12 cellular contexts compared by ENCODE assay signal in the genomic region with DNA sequence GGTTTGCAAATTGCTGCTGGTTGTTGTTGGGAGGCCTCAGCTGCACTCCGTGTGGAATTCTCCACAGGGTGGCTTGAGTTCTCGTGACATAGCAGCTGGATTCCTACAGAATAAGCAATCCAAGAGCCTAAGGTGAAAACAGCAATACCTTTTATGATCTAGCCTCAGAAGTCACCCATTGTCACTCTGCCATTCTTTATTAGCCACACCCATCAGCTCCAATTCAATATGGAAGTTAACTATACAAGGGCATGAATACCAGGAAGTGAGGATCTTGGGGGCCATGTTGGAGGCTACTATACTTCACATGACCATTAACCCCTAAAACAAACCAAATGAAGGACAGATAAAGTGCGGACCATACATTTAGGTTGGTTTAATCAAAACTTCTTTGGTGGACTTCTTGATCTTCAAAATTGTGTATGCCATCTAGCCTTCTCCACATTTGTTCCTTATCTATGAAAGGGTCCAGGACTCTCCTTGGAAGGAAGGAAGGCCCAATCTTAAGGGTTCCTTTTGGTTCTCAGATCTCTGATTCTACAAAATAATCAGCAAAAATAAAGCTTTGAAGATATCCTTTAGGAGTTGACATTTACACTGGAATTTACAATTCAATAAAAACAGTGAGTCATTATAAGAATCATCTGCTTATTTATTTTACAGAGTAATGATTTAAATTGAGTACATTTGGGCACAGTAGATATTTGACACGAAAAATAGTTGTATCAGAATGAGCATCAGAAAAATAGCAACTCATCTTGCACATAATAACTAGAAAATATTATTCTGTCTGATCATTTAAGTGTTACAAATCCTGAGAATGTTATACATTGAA. TPM values are rescaled to one million over a fixed set of nuclear protein-coding genes. Genes with fewer than 3 reads are reported as not detected.
DNase-seq lines count a peak whose midpoint lies in the region; ATAC-seq and TF ChIP-seq lines count a peak whose summit lies in the region.
"Had no signal": no experiment of that assay in that cellular context is flagged by ENCODE, and none has a peak within 500 bp of the region (broad histone marks: within the 10 kb centered on the region; RNA-seq: fewer than 3 reads in every experiment).

No MANE protein-coding gene starts in this region.

- no peak overlapping the region for H2BK15ac ChIP-seq in mesenchymal stem cell (ENCODE audit: low read depth, poor library complexity, severe bottlenecking)

- no peaks in the 10 kb centered on the region for H3K27me3 Mint-ChIP-seq in stimulated activated naive B cell treated with anti-CD40 and anti-IgM and Interleukin-4, amounts not matched to agents 10 μg/mL and 1 μg/mL and 100 μg/mL, for 72 hours
- no peaks in the 10 kb centered on the region for H3K27me3 Mint-ChIP-seq in T-helper 2 cell treated with Interferon-gamma antibody and Interleukin-4, amounts not matched to agents 5 μg/mL and 100 μg/mL, for 36 hours (ENCODE audit: low read depth)

- no peak overlapping the region for H4K91ac ChIP-seq in mesenchymal stem cell (ENCODE audit: low read length)

- H3K27ac ChIP-seq in cardiac muscle cell (peak overlapping the region; percentile 52), mesenchymal stem cell (ENCODE audit: low read length, poor library complexity, severe bottlenecking) (peak overlapping the region; percentile 56), upper lobe of right lung (peak overlapping the region; percentile 72)

- H2AK5ac ChIP-seq in mesenchymal stem cell (ENCODE audit: low read length, severe bottlenecking): no peak overlapping the region

- H3K4me1 Mint-ChIP-seq in stimulated activated naive B cell treated with anti-CD40 and anti-IgM and Interleukin-4, amounts not matched to agents 10 μg/mL and 1 μg/mL and 100 μg/mL, for 72 hours: peaks cover 23 to 25% of the 10 kb centered on the region in 2 donors
- H3K4me1 Mint-ChIP-seq in T-helper 2 cell treated with Interferon-gamma antibody and Interleukin-4, amounts not matched to agents 5 μg/mL and 100 μg/mL, for 36 hours (ENCODE audit: low read depth): peaks cover 16% of the 10 kb centered on the region

- WGBS in mesenchymal stem cell: 97% methylated on average over 3 of the region's 4 CpGs

- no peak overlapping the region for H4K8ac ChIP-seq in mesenchymal stem cell (ENCODE audit: low read length)

- no peak overlapping the region for H3K4me2 ChIP-seq in mesenchymal stem cell (ENCODE audit: low read length, poor library complexity, severe bottlenecking)

- H2BK5ac ChIP-seq in mesenchymal stem cell (ENCODE audit: low read depth, low read length, poor library complexity, severe bottlenecking): no peak overlapping the region

- H3K36me3 Mint-ChIP-seq in stimulated activated naive B cell treated with anti-CD40 and anti-IgM and Interleukin-4, amounts not matched to agents 10 μg/mL and 1 μg/mL and 100 μg/mL, for 72 hours: peaks cover 6 to 24% of the 10 kb centered on the region in 2 donors
- peaks cover 27% of the 10 kb centered on the region for H3K36me3 Mint-ChIP-seq in T-helper 2 cell treated with Interferon-gamma antibody and Interleukin-4, amounts not matched to agents 5 μg/mL and 100 μg/mL, for 36 hours (ENCODE audit: low read depth)

- intact Hi-C loops in Right ventricle myocardium superior (cut with DNase I): no loop called here
- intact Hi-C loops in upper lobe of right lung (cut with DNase I): no loop called here

- H3K14ac ChIP-seq in mesenchymal stem cell (ENCODE audit: low read length in 2 of 2): peak overlapping the region in 1 of 2 experiments; percentile 83

- H3K9me3 ChIP-seq in cardiac muscle cell (ENCODE audit: low read depth) (no peaks in the 10 kb centered on the region), mesenchymal stem cell (ENCODE audit: control insufficient read depth, low read length) (no peaks in the 10 kb centered on the region), upper lobe of right lung (no peaks in the 10 kb centered on the region)

- H3K18ac ChIP-seq in mesenchymal stem cell (ENCODE audit: low read depth in 1 of 2, low read length in 2 of 2): peak overlapping the region; percentile 2 to 68

- no peak overlapping the region for H2BK120ac ChIP-seq in mesenchymal stem cell (ENCODE audit: low read depth, low read length)

- H2AFZ ChIP-seq in mesenchymal stem cell (ENCODE audit: low read depth, low read length): no peak overlapping the region

- H3K27ac Mint-ChIP-seq in stimulated activated naive B cell treated with anti-CD40 and anti-IgM and Interleukin-4, amounts not matched to agents 10 μg/mL and 1 μg/mL and 100 μg/mL, for 72 hours: no peak overlapping the region
- no peak overlapping the region for H3K27ac Mint-ChIP-seq in T-helper 2 cell treated with Interferon-gamma antibody and Interleukin-4, amounts not matched to agents 5 μg/mL and 100 μg/mL, for 36 hours
- H3K27ac Mint-ChIP-seq: WTC11 had no signal

- H3K9ac ChIP-seq in mesenchymal stem cell (ENCODE audit: low read length): peak overlapping the region; percentile 78

- ATAC-seq in Right ventricle myocardium superior (ENCODE audit: poor library complexity) (no peak), upper lobe of right lung (no peak), GM18873 (IDR thresholded peaks at IDR 0.05; ENCODE audit: low FRiP score, unreplicated experiment) (no peak)
- no peak for ATAC-seq in stimulated activated naive B cell treated with anti-CD40 and anti-IgM and Interleukin-4, amounts not matched to agents 10 μg/mL and 1 μg/mL and 100 μg/mL, for 72 hours (replicated peaks)
- ATAC-seq: WTC11 had no signal

- no peak overlapping the region for H2BK12ac ChIP-seq in mesenchymal stem cell (ENCODE audit: low read length in 2 of 2)

- H3K4me3 ChIP-seq in cardiac muscle cell (no peak overlapping the region), choroid plexus epithelial cell (ENCODE audit: low read depth, low read length) (no peak overlapping the region), mesenchymal stem cell (ENCODE audit: insufficient read depth in 1 of 2, low read depth in 1 of 2, low read length in 2 of 2) (peak overlapping the region in 1 of 2 experiments; percentile 3), upper lobe of right lung (no peak overlapping the region)

- H3K27me3 ChIP-seq in cardiac muscle cell (no peaks in the 10 kb centered on the region), mesenchymal stem cell (ENCODE audit: control insufficient read depth in 1 of 2, insufficient read depth in 1 of 2, low read length in 2 of 2) (no peaks in the 10 kb centered on the region), upper lobe of right lung (no peaks in the 10 kb centered on the region)

- H3K23ac ChIP-seq in mesenchymal stem cell (ENCODE audit: low read length in 2 of 2): no peak overlapping the region

- H3K4me1 ChIP-seq in cardiac muscle cell (ENCODE audit: low read depth): no peaks in the 10 kb centered on the region
- peaks cover 6% of the 10 kb centered on the region for H3K4me1 ChIP-seq in mesenchymal stem cell (ENCODE audit: control insufficient read depth, insufficient read depth, low read depth, low read length)
- H3K4me1 ChIP-seq in upper lobe of right lung: peaks cover 26% of the 10 kb centered on the region

- peak overlapping the region in 1 of 2 experiments; percentile 74 for H3K4ac ChIP-seq in mesenchymal stem cell (ENCODE audit: low read depth in 1 of 2, low read length in 2 of 2)

- no peak overlapping the region for H3K4me3 Mint-ChIP-seq in stimulated activated naive B cell treated with anti-CD40 and anti-IgM and Interleukin-4, amounts not matched to agents 10 μg/mL and 1 μg/mL and 100 μg/mL, for 72 hours
- H3K4me3 Mint-ChIP-seq in T-helper 2 cell treated with Interferon-gamma antibody and Interleukin-4, amounts not matched to agents 5 μg/mL and 100 μg/mL, for 36 hours: no peak overlapping the region
- H3K4me3 Mint-ChIP-seq: WTC11 had no signal

- DNase-seq in cardiac muscle cell (ENCODE audit: low read depth in 1 of 2, low spot score in 1 of 2) (no peak), Right ventricle myocardium superior (no peak), choroid plexus epithelial cell (ENCODE audit: low read depth) (peak; percentile 70), mesenchymal stem cell (no peak), upper lobe of right lung (no peak)
- no peak for DNase-seq in stimulated activated naive B cell treated with anti-CD40 and anti-IgM and Interleukin-4, amounts not matched to agents 10 μg/mL and 1 μg/mL and 100 μg/mL, for 72 hours
- DNase-seq in T-helper 2 cell treated with Interferon-gamma antibody and Interleukin-4, amounts not matched to agents 5 μg/mL and 100 μg/mL, for 36 hours (ENCODE audit: low spot score): no peak
- DNase-seq: KBM-7, midbrain, NCI-H2227 treated with DMSO at 0.1 percent for 48 hours had no signal

- H3K9me3 Mint-ChIP-seq in stimulated activated naive B cell treated with anti-CD40 and anti-IgM and Interleukin-4, amounts not matched to agents 10 μg/mL and 1 μg/mL and 100 μg/mL, for 72 hours: no peaks in the 10 kb centered on the region
- no peaks in the 10 kb centered on the region for H3K9me3 Mint-ChIP-seq in T-helper 2 cell treated with Interferon-gamma antibody and Interleukin-4, amounts not matched to agents 5 μg/mL and 100 μg/mL, for 36 hours
- H3K9me3 Mint-ChIP-seq: WTC11 had no signal

- H3K36me3 ChIP-seq in cardiac muscle cell (peaks cover 21% of the 10 kb centered on the region), mesenchymal stem cell (ENCODE audit: control insufficient read depth in 1 of 2, insufficient read depth in 2 of 2, low read depth in 1 of 2, low read length in 2 of 2) (peaks cover 6 to 34% of the 10 kb centered on the region in 2 experiments), upper lobe of right lung (peaks cover 8% of the 10 kb centered on the region)

- no peak for TF ChIP-seq CTCF in cardiac muscle cell (IDR thresholded peaks at IDR 0.05; ENCODE audit: low read depth, low read length)
- no peak for TF ChIP-seq CTCF in choroid plexus epithelial cell (conservative IDR thresholded peaks at IDR 0.05; ENCODE audit: low read depth, low read length)
- TF ChIP-seq CTCF in upper lobe of right lung (IDR thresholded peaks at IDR 0.05): no peak

- peaks cover 7% of the 10 kb centered on the region for H3K79me1 ChIP-seq in mesenchymal stem cell (replicated peaks; ENCODE audit: low read length, poor library complexity, severe bottlenecking)

RNA-seq across cellular contexts. Expression of a gene that starts 21.5 kb away (rescaled TPM):
- total RNA-seq in cardiac muscle cell (115 and 126 TPM in 2 replicates), Right ventricle myocardium superior (57.9 TPM), upper lobe of right lung (54.9 TPM)
- 181 and 187 TPM in 2 replicates for polyA plus RNA-seq in cardiac muscle cell
- 65.4 TPM for polyA plus RNA-seq in mesenchymal stem cell (2013, experiment 1 of 2)
- 92.1 TPM for polyA plus RNA-seq in mesenchymal stem cell (2013, experiment 2 of 2)

RNA-seq across cellular contexts. Expression of a gene that starts 23.6 kb away (rescaled TPM):
- total RNA-seq in cardiac muscle cell: 35.7 and 36.5 TPM in 2 replicates
- 36.9 and 37.0 TPM in 2 replicates for polyA plus RNA-seq in cardiac muscle cell
- total RNA-seq in Right ventricle myocardium superior: 86.3 TPM
- 65.3 TPM for polyA plus RNA-seq in mesenchymal stem cell (2013, experiment 1 of 2)
- polyA plus RNA-seq in mesenchymal stem cell (2013, experiment 2 of 2): 56.2 TPM
- total RNA-seq in upper lobe of right lung: 162 TPM

RNA-seq across cellular contexts. Expression of a gene that starts 25.9 kb away (rescaled TPM):
- total RNA-seq in cardiac muscle cell: 0.70 and 1.4 TPM in 2 replicates
- 0.51 TPM in 1 of 2 replicates, not detected in the other for polyA plus RNA-seq in cardiac muscle cell
- total RNA-seq in Right ventricle myocardium superior: 48.2 TPM
- polyA plus RNA-seq in mesenchymal stem cell (2013, experiment 1 of 2): 0.10 TPM
- polyA plus RNA-seq in mesenchymal stem cell (2013, experiment 2 of 2): 0.12 TPM
- 73.3 TPM for total RNA-seq in upper lobe of right lung

Comparison
In these comparisons a context has a peak if more than half of its experiments do, and no peak if none do; other contexts are left out.
1. RNA of a gene that starts 25.9 kb away (total RNA-seq): 73.3 TPM in upper lobe of right lung (single experiment) and 48.2 TPM in Right ventricle myocardium superior (single experiment); 0.70 to 1.4 TPM in cardiac muscle cell; every median in the first group is over 10 times any median in the second.
2. Peak in every context shown above with its lines, with median percentiles within 50 percentile points of each other: H3K27ac ChIP-seq.